In the genomic region with DNA sequence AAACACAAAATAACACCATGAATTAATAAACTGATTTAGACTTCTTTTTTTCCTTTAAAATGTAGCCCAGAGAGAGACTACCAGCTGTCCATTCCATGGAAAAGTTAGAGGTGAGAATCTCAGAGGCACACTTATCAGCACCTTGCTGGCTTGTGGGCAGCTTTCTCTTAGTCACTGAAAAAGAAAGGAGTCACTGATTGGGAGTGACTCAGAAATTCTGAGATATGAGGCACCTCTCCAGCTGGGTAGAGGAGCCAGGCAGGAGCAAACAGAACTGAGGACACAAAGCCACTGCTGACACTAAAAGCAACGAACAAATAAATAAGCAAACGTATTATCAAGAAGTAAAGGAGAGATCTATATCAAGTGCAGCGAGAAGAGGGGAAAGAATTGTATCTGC, we compare ENCODE assay signal across 13 cellular contexts.
DNase-seq lines count a peak whose midpoint lies in the region; ATAC-seq and TF ChIP-seq lines count a peak whose summit lies in the region.
"Had no signal": no experiment of that assay in that cellular context is flagged by ENCODE, and none has a peak within 500 bp of the region (broad histone marks: within the 10 kb centered on the region; RNA-seq: fewer than 3 reads in every experiment).

No MANE protein-coding gene starts in this region.

- H3K27me3 ChIP-seq in endodermal cell (ENCODE audit: control insufficient read depth, insufficient read depth, low read length, poor library complexity, severe bottlenecking) (no peaks in the 10 kb centered on the region), trophoblast cell (ENCODE audit: insufficient read depth, low read length) (no peaks in the 10 kb centered on the region), upper lobe of left lung (no peaks in the 10 kb centered on the region)

- no peak overlapping the region for H3K4me3 ChIP-seq in endodermal cell (ENCODE audit: low read length)
- H3K4me3 ChIP-seq in trophoblast cell (ENCODE audit: low read depth, low read length), result no peak overlapping the region
- H3K4me3 ChIP-seq in upper lobe of left lung, result no peak overlapping the region

- H3K27me3 Mint-ChIP-seq in endodermal cell (ENCODE audit: insufficient read depth), result no peaks in the 10 kb centered on the region
- peaks cover 2% of the 10 kb centered on the region for H3K27me3 Mint-ChIP-seq in activated CD4-positive, alpha-beta memory T cell treated with anti-CD3 and anti-CD28 coated beads, Interleukin-2, amount 10 ng/mL, durations not matched to agents 7 days and 5 days

- H4K12ac ChIP-seq in trophoblast cell (ENCODE audit: low read depth, low read length), result no peak overlapping the region

- peaks cover 2% of the 10 kb centered on the region for H3K79me1 ChIP-seq in trophoblast cell (ENCODE audit: low read length)

- peaks cover 10% of the 10 kb centered on the region for H3K4me1 ChIP-seq in endodermal cell (ENCODE audit: control insufficient read depth, insufficient read depth, low read length)
- no peaks in the 10 kb centered on the region for H3K4me1 ChIP-seq in trophoblast cell (ENCODE audit: control insufficient read depth in 1 of 2, insufficient read depth in 2 of 2, low read length in 2 of 2)
- no peaks in the 10 kb centered on the region for H3K4me1 ChIP-seq in upper lobe of left lung

- H3K27ac ChIP-seq in endodermal cell (ENCODE audit: low read depth, low read length), result no peak overlapping the region
- no peak overlapping the region for H3K27ac ChIP-seq in trophoblast cell (ENCODE audit: low read depth, low read length)
- no peak overlapping the region for H3K27ac ChIP-seq in upper lobe of left lung
- H3K27ac ChIP-seq: epithelial cell of prostate, KMS-11 had no signal

- no peaks in the 10 kb centered on the region for H3K9me3 Mint-ChIP-seq in endodermal cell
- H3K9me3 Mint-ChIP-seq in activated CD4-positive, alpha-beta memory T cell treated with anti-CD3 and anti-CD28 coated beads, Interleukin-2, amount 10 ng/mL, durations not matched to agents 7 days and 5 days, result no peaks in the 10 kb centered on the region
- H3K9me3 Mint-ChIP-seq: activated T-cell treated with anti-CD3 and anti-CD28 coated beads, Interleukin-2, amount 50 U/mL, for 24 hours; naive thymus-derived CD4-positive, alpha-beta T cell had no signal

- no peak overlapping the region for H2BK120ac ChIP-seq in trophoblast cell (ENCODE audit: insufficient read depth, low read length, poor library complexity)

- H2BK12ac ChIP-seq in trophoblast cell (ENCODE audit: low read length), result no peak overlapping the region

- H3K9ac ChIP-seq in endodermal cell (ENCODE audit: extremely low read depth, low read length, poor library complexity, severe bottlenecking), result no peak overlapping the region
- no peak overlapping the region for H3K9ac ChIP-seq in trophoblast cell (ENCODE audit: low read length)
- H3K9ac ChIP-seq: KMS-11 had no signal

- DNase-seq in NCI-H748 (lab: John Stamatoyannopoulos, UW; ENCODE audit: unreplicated experiment), result peak; percentile 17
- no peak for DNase-seq in NCI-H748 treated with DMSO at 0.1 percent for 48 hours (lab: John Stamatoyannopoulos, UW)
- DNase-seq in NCI-H345 (lab: John Stamatoyannopoulos, UW), result peak; percentile 36
- DNase-seq in endodermal cell, result peak; percentile 72
- peak; percentile 25 to 44 for DNase-seq in trophoblast cell
- DNase-seq in activated CD4-positive, alpha-beta memory T cell treated with anti-CD3 and anti-CD28 coated beads, Interleukin-2, amount 10 ng/mL, durations not matched to agents 7 days and 5 days, result no peak
- no peak for DNase-seq in upper lobe of left lung
- DNase-seq: activated T-cell treated with anti-CD3 and anti-CD28 coated beads, Interleukin-2, amount 50 U/mL, for 24 hours; H7; naive thymus-derived CD4-positive, alpha-beta T cell had no signal

- no peak overlapping the region for H2AFZ ChIP-seq in trophoblast cell (ENCODE audit: insufficient read depth, low read length, poor library complexity)

- no peak overlapping the region for H4K8ac ChIP-seq in trophoblast cell (ENCODE audit: low read depth, low read length)

- no peak overlapping the region for H2AK5ac ChIP-seq in trophoblast cell (ENCODE audit: low read length)

- peaks cover 55% of the 10 kb centered on the region for H3K4me1 Mint-ChIP-seq in endodermal cell
- no peaks in the 10 kb centered on the region for H3K4me1 Mint-ChIP-seq in activated CD4-positive, alpha-beta memory T cell treated with anti-CD3 and anti-CD28 coated beads, Interleukin-2, amount 10 ng/mL, durations not matched to agents 7 days and 5 days
- H3K4me1 Mint-ChIP-seq: naive thymus-derived CD4-positive, alpha-beta T cell had no signal

- no peak for TF ChIP-seq EP300 in upper lobe of left lung (IDR thresholded peaks at IDR 0.05)

- no peak overlapping the region for H3K4me2 ChIP-seq in trophoblast cell (ENCODE audit: low read length)
- H3K4me2 ChIP-seq: KMS-11 had no signal

- H2BK5ac ChIP-seq in trophoblast cell (ENCODE audit: low read depth, low read length, poor library complexity), result no peak overlapping the region

- TF ChIP-seq POLR2A in upper lobe of left lung (IDR thresholded peaks at IDR 0.05), result no peak

- no peak overlapping the region for H3K4me3 Mint-ChIP-seq in endodermal cell
- no peak overlapping the region for H3K4me3 Mint-ChIP-seq in activated CD4-positive, alpha-beta memory T cell treated with anti-CD3 and anti-CD28 coated beads, Interleukin-2, amount 10 ng/mL, durations not matched to agents 7 days and 5 days
- H3K4me3 Mint-ChIP-seq: activated T-cell treated with anti-CD3 and anti-CD28 coated beads, Interleukin-2, amount 50 U/mL, for 24 hours; naive thymus-derived CD4-positive, alpha-beta T cell had no signal

- H3K23ac ChIP-seq in trophoblast cell (ENCODE audit: low read length), result no peak overlapping the region

- H3K4ac ChIP-seq in trophoblast cell (ENCODE audit: low read depth, low read length), result no peak overlapping the region

- H3K79me2 ChIP-seq in trophoblast cell (ENCODE audit: control insufficient read depth, insufficient read depth, low read length, poor library complexity), result no peaks in the 10 kb centered on the region

- ATAC-seq in HG03460 (IDR thresholded peaks at IDR 0.05; ENCODE audit: unreplicated experiment) (no peak), upper lobe of left lung (ENCODE audit: low FRiP score in 2 of 2) (no peak)
- ATAC-seq: naive thymus-derived CD4-positive, alpha-beta T cell had no signal

- H3K27ac Mint-ChIP-seq in endodermal cell, result peak overlapping the region; percentile 85
- H3K27ac Mint-ChIP-seq in activated CD4-positive, alpha-beta memory T cell treated with anti-CD3 and anti-CD28 coated beads, Interleukin-2, amount 10 ng/mL, durations not matched to agents 7 days and 5 days, result no peak overlapping the region
- H3K27ac Mint-ChIP-seq: activated T-cell treated with anti-CD3 and anti-CD28 coated beads, Interleukin-2, amount 50 U/mL, for 24 hours; naive thymus-derived CD4-positive, alpha-beta T cell had no signal

- H3K9me3 ChIP-seq in endodermal cell (ENCODE audit: control insufficient read depth, low read length) (peaks cover 5% of the 10 kb centered on the region), trophoblast cell (ENCODE audit: insufficient read depth, low read depth, low read length) (no peaks in the 10 kb centered on the region), upper lobe of left lung (no peaks in the 10 kb centered on the region)

- H3K36me3 ChIP-seq in endodermal cell (ENCODE audit: control insufficient read depth, insufficient read depth, low read length), result peaks cover 21% of the 10 kb centered on the region
- H3K36me3 ChIP-seq in trophoblast cell (ENCODE audit: control insufficient read depth in 1 of 2, insufficient read depth in 2 of 2, low read length in 2 of 2), result peaks cover 0 to 2% of the 10 kb centered on the region in 2 experiments
- H3K36me3 ChIP-seq in upper lobe of left lung, result no peaks in the 10 kb centered on the region

- WGBS in endodermal cell (ENCODE audit: insufficient coverage in 1 of 2, insufficient read length in 1 of 2), 2 experiments, result 35 to 48% methylated on average over 3 of the region's 3 CpGs
- no CpG with 5 or more reads among the region's 3 CpGs for WGBS in trophoblast cell (ENCODE audit: extremely low coverage, insufficient coverage, insufficient read length)
- 58% methylated on average over 3 of the region's 3 CpGs for WGBS in upper lobe of left lung, 2 donors

- CTCF ChIA-PET in activated CD4-positive, alpha-beta memory T cell treated with anti-CD3 and anti-CD28 coated beads, Interleukin-2, amount 10 ng/mL, durations not matched to agents 7 days and 5 days (lab: Charles Lee), result no interaction called here

- peaks cover 16% of the 10 kb centered on the region for H3K36me3 Mint-ChIP-seq in endodermal cell (ENCODE audit: low read depth)
- no peaks in the 10 kb centered on the region for H3K36me3 Mint-ChIP-seq in activated CD4-positive, alpha-beta memory T cell treated with anti-CD3 and anti-CD28 coated beads, Interleukin-2, amount 10 ng/mL, durations not matched to agents 7 days and 5 days (ENCODE audit: low read depth)
- H3K36me3 Mint-ChIP-seq: naive thymus-derived CD4-positive, alpha-beta T cell had no signal

- H3K18ac ChIP-seq in trophoblast cell (ENCODE audit: low read length), result no peak overlapping the region

- POLR2A ChIA-PET in activated CD4-positive, alpha-beta memory T cell treated with anti-CD3 and anti-CD28 coated beads, Interleukin-2, amount 10 ng/mL, durations not matched to agents 7 days and 5 days (lab: Charles Lee), result no interaction called here

- H4K91ac ChIP-seq in trophoblast cell (ENCODE audit: low read depth, low read length), result no peak overlapping the region

- TF ChIP-seq CTCF in endodermal cell (conservative IDR thresholded peaks at IDR 0.05) (no peak), upper lobe of left lung (IDR thresholded peaks at IDR 0.05) (no peak)

- no peak overlapping the region for H3K14ac ChIP-seq in trophoblast cell (ENCODE audit: low read length)

Comparison
In these comparisons a context has a peak if more than half of its experiments do, and no peak if none do; other contexts are left out.
1. DNase-seq: peak in NCI-H748 (single experiment), NCI-H345 (single experiment), endodermal cell (single experiment) and trophoblast cell (2 of 2); none in NCI-H748 treated with DMSO at 0.1 percent for 48 hours (single experiment), activated CD4-positive, alpha-beta memory T cell treated with anti-CD3 and anti-CD28 coated beads, Interleukin-2, amount 10 ng/mL, durations not matched to agents 7 days and 5 days (single experiment) and upper lobe of left lung (0 of 2).